ENCODE assay signal across 17 cellular contexts in genomic region chr3:94098487-94098886, GRCh38. TPM values are rescaled to one million over a fixed set of nuclear protein-coding genes. Genes with fewer than 3 reads are reported as not detected.
A peak's percentile ranks its signal among the peaks of the same experiment; 100 is the strongest.
DNase-seq lines count a peak whose midpoint lies in the region; ATAC-seq and TF ChIP-seq lines count a peak whose summit lies in the region.
"Had no signal": no experiment of that assay in that cellular context is flagged by ENCODE, and none has a peak within 500 bp of the region (broad histone marks: within the 10 kb centered on the region; RNA-seq: fewer than 3 reads in every experiment).

No MANE protein-coding gene starts in this region.

- H3K27ac Mint-ChIP-seq in stimulated activated memory B cell treated with anti-CD40 and anti-IgM and Interleukin-4, amounts not matched to agents 10 μg/mL and 1 μg/mL and 100 μg/mL, for 72 hours = no peak overlapping the region
- H3K27ac Mint-ChIP-seq: activated CD4-positive, alpha-beta T cell treated with anti-CD3 and anti-CD28 coated beads, Interleukin-2, amount 10 ng/mL, durations not matched to agents 24 days and 14 days; stimulated activated naive B cell treated with anti-CD40 and anti-IgM and Interleukin-4, amounts not matched to agents 10 μg/mL and 1 μg/mL and 100 μg/mL, for 72 hours; T-helper 1 cell treated with Interleukin-12 subunit alpha and Interleukin-12 subunit beta and Interleukin-4 antibody, amounts not matched to agents 30 μg/mL and 1 μg/mL, for 36 hours had no signal

- no peak overlapping the region for H3K9ac ChIP-seq in PC-3 (ENCODE audit: low read length)
- H3K9ac ChIP-seq: parathyroid adenoma had no signal

- H3K9me3 ChIP-seq in PC-3 (ENCODE audit: low read length) = no peaks in the 10 kb centered on the region
- H3K9me3 ChIP-seq: body of pancreas had no signal

- H3K4me1 Mint-ChIP-seq in stimulated activated memory B cell treated with anti-CD40 and anti-IgM and Interleukin-4, amounts not matched to agents 10 μg/mL and 1 μg/mL and 100 μg/mL, for 72 hours = no peaks in the 10 kb centered on the region
- H3K4me1 Mint-ChIP-seq: stimulated activated naive B cell treated with anti-CD40 and anti-IgM and Interleukin-4, amounts not matched to agents 10 μg/mL and 1 μg/mL and 100 μg/mL, for 72 hours had no signal

- no peak overlapping the region for H3K4me3 ChIP-seq in PC-3 (ENCODE audit: low read length)
- H3K4me3 ChIP-seq in fibroblast of mammary gland (ENCODE audit: control insufficient read depth, low read depth, low read length) = no peak overlapping the region
- H3K4me3 ChIP-seq in skeletal muscle cell (ENCODE audit: low read depth, low read length) = no peak overlapping the region
- H3K4me3 ChIP-seq: body of pancreas had no signal

- H3K79me2 ChIP-seq in PC-3 (ENCODE audit: low read length) = no peaks in the 10 kb centered on the region
- H3K79me2 ChIP-seq: parathyroid adenoma had no signal

- no peaks in the 10 kb centered on the region for H3F3A ChIP-seq in PC-3 (ENCODE audit: low read length, unreplicated experiment)

- ATAC-seq in Right ventricle myocardium superior (ENCODE audit: poor library complexity) (peak; percentile 41), left ventricle myocardium superior (no peak), PC-3 (peak; percentile 54; the same call in 1 of the 2 replicates)
- ATAC-seq in stimulated activated memory B cell treated with anti-CD40 and anti-IgM and Interleukin-4, amounts not matched to agents 10 μg/mL and 1 μg/mL and 100 μg/mL, for 72 hours = no peak
- ATAC-seq: body of pancreas; stimulated activated naive B cell treated with anti-CD40 and anti-IgM and Interleukin-4, amounts not matched to agents 10 μg/mL and 1 μg/mL and 100 μg/mL, for 72 hours had no signal

- H2AFZ ChIP-seq in PC-3 (ENCODE audit: low read length) = no peak overlapping the region
- H2AFZ ChIP-seq: parathyroid adenoma had no signal

- intact Hi-C loops in Right ventricle myocardium superior (cut with DNase I) (no loop called here), left ventricle myocardium superior (cut with micrococcal nuclease) (no loop called here), PC-3 (cut with micrococcal nuclease) (no loop called here)

- no peaks in the 10 kb centered on the region for H3K4me1 ChIP-seq in PC-3 (ENCODE audit: insufficient read depth, low read length)
- H3K4me1 ChIP-seq: body of pancreas, parathyroid adenoma had no signal

- H3K9me3 Mint-ChIP-seq in stimulated activated memory B cell treated with anti-CD40 and anti-IgM and Interleukin-4, amounts not matched to agents 10 μg/mL and 1 μg/mL and 100 μg/mL, for 72 hours = no peaks in the 10 kb centered on the region
- H3K9me3 Mint-ChIP-seq: activated CD4-positive, alpha-beta T cell treated with anti-CD3 and anti-CD28 coated beads, Interleukin-2, amount 10 ng/mL, durations not matched to agents 24 days and 14 days; stimulated activated naive B cell treated with anti-CD40 and anti-IgM and Interleukin-4, amounts not matched to agents 10 μg/mL and 1 μg/mL and 100 μg/mL, for 72 hours; T-helper 1 cell treated with Interleukin-12 subunit alpha and Interleukin-12 subunit beta and Interleukin-4 antibody, amounts not matched to agents 30 μg/mL and 1 μg/mL, for 36 hours had no signal

- no peak overlapping the region for H3K4me2 ChIP-seq in PC-3 (ENCODE audit: low read length)

- no TSS peak for BruUV-seq in PC-3 (replicated peaks; lab: Mats Ljungman, UMichigan)

- no peaks in the 10 kb centered on the region for H3K27me3 Mint-ChIP-seq in stimulated activated memory B cell treated with anti-CD40 and anti-IgM and Interleukin-4, amounts not matched to agents 10 μg/mL and 1 μg/mL and 100 μg/mL, for 72 hours
- H3K27me3 Mint-ChIP-seq: activated CD4-positive, alpha-beta T cell treated with anti-CD3 and anti-CD28 coated beads, Interleukin-2, amount 10 ng/mL, durations not matched to agents 24 days and 14 days; stimulated activated naive B cell treated with anti-CD40 and anti-IgM and Interleukin-4, amounts not matched to agents 10 μg/mL and 1 μg/mL and 100 μg/mL, for 72 hours had no signal

- POLR2A ChIA-PET in PC-3 (lab: Charles Lee; ENCODE audit: unreplicated experiment) = no interaction called here

- no peak overlapping the region for H3K4me3 Mint-ChIP-seq in stimulated activated memory B cell treated with anti-CD40 and anti-IgM and Interleukin-4, amounts not matched to agents 10 μg/mL and 1 μg/mL and 100 μg/mL, for 72 hours
- H3K4me3 Mint-ChIP-seq: activated CD4-positive, alpha-beta T cell treated with anti-CD3 and anti-CD28 coated beads, Interleukin-2, amount 10 ng/mL, durations not matched to agents 24 days and 14 days; stimulated activated naive B cell treated with anti-CD40 and anti-IgM and Interleukin-4, amounts not matched to agents 10 μg/mL and 1 μg/mL and 100 μg/mL, for 72 hours; T-helper 1 cell treated with Interleukin-12 subunit alpha and Interleukin-12 subunit beta and Interleukin-4 antibody, amounts not matched to agents 30 μg/mL and 1 μg/mL, for 36 hours had no signal

- peaks cover 42% of the 10 kb centered on the region for H3K36me3 Mint-ChIP-seq in stimulated activated memory B cell treated with anti-CD40 and anti-IgM and Interleukin-4, amounts not matched to agents 10 μg/mL and 1 μg/mL and 100 μg/mL, for 72 hours

- H3K27me3 ChIP-seq in PC-3 (ENCODE audit: low read length) = no peaks in the 10 kb centered on the region
- H3K27me3 ChIP-seq: body of pancreas had no signal

- no peaks in the 10 kb centered on the region for H4K20me1 ChIP-seq in PC-3 (ENCODE audit: low read length)

- DNase-seq in Right ventricle myocardium superior (no peak), left ventricle myocardium superior (no peak), PC-3 (no peak), fibroblast of mammary gland (ENCODE audit: low read depth) (peak; percentile 45), skeletal muscle cell (ENCODE audit: low read depth) (peak; percentile 37), cerebellum (ENCODE audit: low spot score) (no peak), iPS-NIHi7 (ENCODE audit: extremely low spot score) (no peak)
- DNase-seq: activated CD4-positive, alpha-beta T cell treated with anti-CD3 and anti-CD28 coated beads, Interleukin-2, amount 10 ng/mL, durations not matched to agents 24 days and 14 days; activated effector memory CD4-positive, alpha-beta T cell treated with Interleukin-2 at 50 U/mL for 16 hours; body of pancreas; DMS53; OCI-M1; stimulated activated naive B cell treated with anti-CD40 and anti-IgM and Interleukin-4, amounts not matched to agents 10 μg/mL and 1 μg/mL and 100 μg/mL, for 72 hours had no signal

- no peak overlapping the region for H3K27ac ChIP-seq in PC-3 (ENCODE audit: low read length)
- H3K27ac ChIP-seq: body of pancreas, epithelial cell of prostate, parathyroid adenoma had no signal

- no peak for TF ChIP-seq CTCF in PC-3 (conservative IDR thresholded peaks at IDR 0.05; ENCODE audit: low read depth, low read length)
- TF ChIP-seq CTCF in fibroblast of mammary gland (conservative IDR thresholded peaks at IDR 0.05; ENCODE audit: control insufficient read depth, insufficient read depth, low read depth, low read length) = no peak

- CTCF ChIA-PET in PC-3 (lab: Charles Lee) = no interaction called here

- no peaks in the 10 kb centered on the region for H3K9me2 ChIP-seq in PC-3 (replicated peaks; ENCODE audit: low read length)

- peaks cover 4% of the 10 kb centered on the region; the same call in 1 of the 2 replicates for H3K36me3 ChIP-seq in PC-3 (ENCODE audit: low read depth, low read length)

RNA-seq across cellular contexts. Expression of gene NSUN3, which starts 35.6 kb away (rescaled TPM):
- total RNA-seq in Right ventricle myocardium superior (4.0 TPM), left ventricle myocardium superior (5.7 TPM), PC-3 (2014; rRNA removed) (4.4 and 5.3 TPM in 2 replicates), cerebellum (28.9 TPM)

RNA-seq across cellular contexts. Expression of gene DHFR2, which starts 35.8 kb away (rescaled TPM):
- total RNA-seq in Right ventricle myocardium superior = 2.7 TPM
- total RNA-seq in left ventricle myocardium superior = 3.5 TPM
- total RNA-seq in PC-3 (2014; rRNA removed) = 2.2 and 2.6 TPM in 2 replicates
- total RNA-seq in cerebellum = 5.7 TPM

Comparison
In these comparisons a context has a peak if more than half of its experiments do, and no peak if none do; other contexts are left out.
1. ATAC-seq: peak in Right ventricle myocardium superior (single experiment) and PC-3 (single experiment); none in left ventricle myocardium superior (single experiment) and stimulated activated memory B cell treated with anti-CD40 and anti-IgM and Interleukin-4, amounts not matched to agents 10 μg/mL and 1 μg/mL and 100 μg/mL, for 72 hours (single experiment).
2. DNase-seq: peak in fibroblast of mammary gland (single experiment) and skeletal muscle cell (single experiment); none in Right ventricle myocardium superior (single experiment), left ventricle myocardium superior (single experiment), PC-3 (single experiment), cerebellum (single experiment) and iPS-NIHi7 (single experiment).